ENCODE assay signal across 8 cellular contexts in genomic region chr2:241734467-241735208, GRCh38. TPM values are rescaled to one million over a fixed set of nuclear protein-coding genes. Genes with fewer than 3 reads are reported as not detected.
DNase-seq lines count a peak whose midpoint lies in the region; ATAC-seq, FAIRE-seq and TF ChIP-seq lines count a peak whose summit lies in the region.

Gene D2HGDH, plus strand, starts transcription at chr2:241734630. Its CDS starts 595 bp downstream, at chr2:241735225.

- no peaks in the 10 kb centered on the region for H3K4me1 ChIP-seq in HUES64 (ENCODE audit: insufficient read depth, low read length)
- H3K4me1 ChIP-seq in OCI-LY1 (ENCODE audit: insufficient read depth, low read length, severe bottlenecking), result peaks cover 17% of the 10 kb centered on the region
- peaks cover 15% of the 10 kb centered on the region for H3K4me1 ChIP-seq in endothelial cell of umbilical vein (ENCODE audit: control insufficient read depth, extremely low read depth, insufficient read depth, low read length)

- peaks cover 9% of the 10 kb centered on the region for H3K27me3 ChIP-seq in HUES64 (ENCODE audit: insufficient read depth, low read length)
- no peaks in the 10 kb centered on the region for H3K27me3 ChIP-seq in OCI-LY1 (ENCODE audit: insufficient read depth, low read length)
- no peaks in the 10 kb centered on the region for H3K27me3 ChIP-seq in endothelial cell of umbilical vein (ENCODE audit: control insufficient read depth in 2 of 2, insufficient read depth in 2 of 2, low read length in 2 of 2)

- H3K9ac ChIP-seq in HUES64 (ENCODE audit: low read depth, low read length) (peak within 1 kb of the TSS; percentile 82), OCI-LY1 (ENCODE audit: low read length) (peak within 1 kb of the TSS; percentile 74), endothelial cell of umbilical vein (replicated peaks; ENCODE audit: extremely low read depth, insufficient read depth, low read length) (peak within 1 kb of the TSS; percentile 59)

- in situ Hi-C loops in Caki2 (cut with HindIII; ENCODE audit: low pct_unique_long_range_greater_than_20kb, low sequenced_read_pairs), result no loop called here

- H3K4me2 ChIP-seq in OCI-LY1 (ENCODE audit: low read length), result peak within 1 kb of the TSS; percentile 86
- H3K4me2 ChIP-seq in endothelial cell of umbilical vein (ENCODE audit: insufficient read depth, low read length), result peak within 1 kb of the TSS; percentile 58

- TF ChIP-seq CTCF in OCI-LY1 (IDR thresholded peaks at IDR 0.05; ENCODE audit: low read length) (no peak), endothelial cell of umbilical vein (IDR thresholded peaks at IDR 0.05; ENCODE audit: extremely low read depth in 1 of 2, insufficient read depth in 1 of 2, low read depth in 1 of 2, low read length in 2 of 2) (no peak)

- intact Hi-C loops in endothelial cell of umbilical vein (cut with micrococcal nuclease), result loop anchor here (1.0 to 5.0 kb wide), 9 partner anchors 16 to 587 kb away; partner anchors contain the start of genes DTYMK, FARP2, ING5 and PASK

- peak; percentile 68 for FAIRE-seq in endothelial cell of umbilical vein (lab: Jason Lieb, UNC)

- ATAC-seq in GM21423 (IDR thresholded peaks at IDR 0.05; ENCODE audit: unreplicated experiment), result peak; percentile 78

- H3K9me3 ChIP-seq in HUES64 (ENCODE audit: insufficient read depth, low read depth, low read length) (no peaks in the 10 kb centered on the region), OCI-LY1 (ENCODE audit: low read length) (no peaks in the 10 kb centered on the region), endothelial cell of umbilical vein (replicated peaks; ENCODE audit: control insufficient read depth, insufficient read depth, low read length) (no peaks in the 10 kb centered on the region)

- CTCF ChIA-PET in endothelial cell of umbilical vein (lab: Charles Lee), result interaction anchor here (0.8 to 5.2 kb wide), 11 partner anchors 10 to 144 kb away, joined by 3 to 41 read pairs (median 4); partner anchors contain the start of genes ATG4B, DTYMK and ING5

- H3K79me2 ChIP-seq in OCI-LY1 (ENCODE audit: insufficient read depth, low read length) (no peaks in the 10 kb centered on the region), endothelial cell of umbilical vein (ENCODE audit: control insufficient read depth, insufficient read depth, low read length) (no peaks in the 10 kb centered on the region)

- dilution Hi-C loops in endothelial cell of umbilical vein (cut with MboI; ENCODE audit: extremely low pct_ligation_motif_present, low sequenced_read_pairs), result no loop called here

- WGBS in HUES64, result under 1% methylated on average over 98 of the region's 98 CpGs

- H2AFZ ChIP-seq in OCI-LY1 (ENCODE audit: low read length) (no peak within 1 kb of the TSS), endothelial cell of umbilical vein (ENCODE audit: low read depth, low read length) (peak within 1 kb of the TSS; percentile 88)

- H4K20me1 ChIP-seq in OCI-LY1 (ENCODE audit: insufficient read depth, low read length), result no peaks in the 10 kb centered on the region
- no peaks in the 10 kb centered on the region for H4K20me1 ChIP-seq in endothelial cell of umbilical vein (replicated peaks; ENCODE audit: control insufficient read depth, extremely low read depth, insufficient read depth, low read length)

- POLR2A ChIA-PET in endothelial cell of umbilical vein (lab: Charles Lee), result interaction anchor here (0.9 kb wide), 1 partner anchor 46 kb away, joined by 5 read pairs; no protein-coding TSS in a partner anchor

- H3F3A ChIP-seq in OCI-LY1 (ENCODE audit: insufficient read depth, low read length), result no peaks in the 10 kb centered on the region

- H3K27ac ChIP-seq in HUES64 (ENCODE audit: low read depth, low read length) (peak within 1 kb of the TSS; percentile 44; the same call in 1 of the 2 replicates), OCI-LY1 (ENCODE audit: low read depth, low read length, poor library complexity, severe bottlenecking) (peak within 1 kb of the TSS; percentile 15), endothelial cell of umbilical vein (ENCODE audit: insufficient read depth, low read depth, low read length) (peak within 1 kb of the TSS; percentile 41)

- no TSS peak for BruUV-seq in endothelial cell of umbilical vein (replicated peaks; lab: Mats Ljungman, UMichigan)

- H3K9me1 ChIP-seq in endothelial cell of umbilical vein (replicated peaks; ENCODE audit: control insufficient read depth, extremely low read depth, insufficient read depth, low read length), result no peaks in the 10 kb centered on the region

- H3K9me2 ChIP-seq in OCI-LY1 (ENCODE audit: low read depth, low read length), result no peaks in the 10 kb centered on the region

- H3K4me3 ChIP-seq in HUES64 (ENCODE audit: low read length) (peak within 1 kb of the TSS; percentile 91), OCI-LY1 (ENCODE audit: low read depth, low read length, poor library complexity, severe bottlenecking) (peak within 1 kb of the TSS; percentile 90), endothelial cell of umbilical vein (replicated peaks in 1 of 3; ENCODE audit: insufficient read depth in 1 of 3, low read depth in 1 of 3, low read length in 3 of 3) (peak within 1 kb of the TSS; percentile 50 to 87 (median 60))

- no peaks in the 10 kb centered on the region for H3K36me3 ChIP-seq in HUES64 (ENCODE audit: insufficient read depth, low read length)
- peaks cover 13% of the 10 kb centered on the region; the same call in 1 of the 2 replicates for H3K36me3 ChIP-seq in OCI-LY1 (ENCODE audit: insufficient read depth, low read length)
- H3K36me3 ChIP-seq in endothelial cell of umbilical vein (ENCODE audit: control insufficient read depth in 2 of 2, extremely low read depth in 1 of 2, insufficient read depth in 2 of 2, low read length in 2 of 2), result no peaks in the 10 kb centered on the region

- peak; percentile 71 for DNase-seq in Caki2 (ENCODE audit: low read depth)
- peak; percentile 99 for DNase-seq in activated CD8-positive, alpha-beta memory T cell treated with anti-CD3 and anti-CD28 coated beads, Interleukin-2, amount 50 U/mL, for 48 hours
- peak; percentile 78 for DNase-seq in endothelial cell of umbilical vein (ENCODE audit: low read depth, low spot score)
- peak; percentile 82 for DNase-seq in middle frontal gyrus (ENCODE audit: extremely low spot score, low spot score)
- DNase-seq in stimulated activated CD8-positive, alpha-beta memory T cell treated with anti-CD3 and anti-CD28 coated beads, Interleukin-2, amount 100 ng/mL, for 1 hour (ENCODE audit: low read depth in 2 of 2), result peak; percentile 87 to 90

- TF ChIP-seq POLR2A in endothelial cell of umbilical vein (IDR thresholded peaks at IDR 0.05; ENCODE audit: low read depth, low read length), result peak; percentile 98

TF ChIP-seq in endothelial cell of umbilical vein, 7 proteins besides CTCF, POLR2A, EP300 and RAD21:
- TF ChIP-seq MYC (IDR thresholded peaks at IDR 0.05; ENCODE audit: low read depth, low read length), result peak; percentile 10
- TF ChIP-seq MAX (IDR thresholded peaks at IDR 0.05; ENCODE audit: insufficient read depth, insufficient read length), result peak; percentile 33
- TF ChIP-seq JUN (IDR thresholded peaks at IDR 0.05; ENCODE audit: borderline replicate concordance, insufficient read depth, insufficient read length, low read depth), result no peak
- no peak for TF ChIP-seq GATA2 (IDR thresholded peaks at IDR 0.05; ENCODE audit: insufficient read depth, insufficient read length, low read depth, low read length)
- TF ChIP-seq FOS (IDR thresholded peaks at IDR 0.05; ENCODE audit: borderline replicate concordance, insufficient read depth, low read length), result no peak
- peak; percentile 97 for TF ChIP-seq POLR2AphosphoS5 (IDR thresholded peaks at IDR 0.05; ENCODE audit: insufficient read depth, low read depth, low read length)
- no peak for TF ChIP-seq EZH2 (IDR thresholded peaks at IDR 0.05; ENCODE audit: borderline replicate concordance, low read depth, low read length, severe bottlenecking)

RNA-seq across cellular contexts. Expression of gene D2HGDH, which starts in this region (rescaled TPM):
- total RNA-seq in Caki2 (2014; rRNA removed; shearing (Covaris generic); ENCODE audit: low replicate concordance), result 14.0 and 14.2 TPM in 2 replicates
- 9.9 TPM for polyA plus RNA-seq in HUES64 (2013, experiment 1 of 2)
- 9.4 TPM for polyA plus RNA-seq in HUES64 (2013, experiment 2 of 2)
- total RNA-seq in endothelial cell of umbilical vein, result 22.3 and 27.9 TPM in 2 replicates
- polyA plus RNA-seq in endothelial cell of umbilical vein, result 22.3 and 34.5 TPM in 2 replicates
- polyA plus RNA-seq in endothelial cell of umbilical vein (2011; cell fraction: cytosol; rRNA removed), result 6.5 and 11.2 TPM in 2 replicates
- 157 and 189 TPM in 2 replicates for polyA plus RNA-seq in endothelial cell of umbilical vein (2011; cell fraction: nucleus; rRNA removed)
- 17.8 and 28.8 TPM in 2 replicates for polyA plus RNA-seq in endothelial cell of umbilical vein (2012)
- polyA minus RNA-seq in endothelial cell of umbilical vein, result 10.6 and 14.5 TPM in 2 replicates
- 3.1 TPM for polyA minus RNA-seq in endothelial cell of umbilical vein (2011; cell fraction: cytosol; rRNA and poly(A)+ RNA removed)
- polyA minus RNA-seq in endothelial cell of umbilical vein (2011; cell fraction: nucleus; rRNA and poly(A)+ RNA removed), result 24.5 and 39.8 TPM in 2 replicates

Comparison
In these comparisons a context has a peak if more than half of its experiments do, and no peak if none do; other contexts are left out.
1. Peak in every context shown above with its lines: DNase-seq, ATAC-seq, H3K4me3 ChIP-seq and H3K27ac ChIP-seq.